In genomic region chr17:43483674-43484551, GRCh38 we compare ENCODE assay signal across 8 cellular contexts. TPM values are rescaled to one million over a fixed set of nuclear protein-coding genes. Genes with fewer than 3 reads are reported as not detected.
DNase-seq lines count a peak whose midpoint lies in the region; ATAC-seq and TF ChIP-seq lines count a peak whose summit lies in the region.

Gene DHX8, plus strand, starts transcription at chr17:43483975. Its CDS starts 63 bp downstream, at chr17:43484038.

- H3K9ac ChIP-seq in PC-3 (ENCODE audit: low read length), result peak within 1 kb of the TSS; percentile 80
- H3K9ac ChIP-seq in mucosa of rectum (ENCODE audit: low read depth in 1 of 2, low read length in 2 of 2), result peak within 1 kb of the TSS; percentile 78 to 81

- peak within 1 kb of the TSS; percentile 94 for H3K4me3 ChIP-seq in PC-3 (ENCODE audit: low read length)
- H3K4me3 ChIP-seq in epithelial cell of proximal tubule (ENCODE audit: low read depth, low read length), result peak within 1 kb of the TSS; percentile 88
- H3K4me3 ChIP-seq in mucosa of rectum (ENCODE audit: low read length in 2 of 2), result peak within 1 kb of the TSS; percentile 71 to 91

- peak; percentile 47; the same call in 1 of the 2 replicates for TF ChIP-seq EP300 in Ishikawa (IDR thresholded peaks at IDR 0.05; ENCODE audit: borderline replicate concordance)

- peaks cover 47% of the 10 kb centered on the region for H3K79me2 ChIP-seq in PC-3 (ENCODE audit: low read length)

- H3F3A ChIP-seq in PC-3 (ENCODE audit: low read length, unreplicated experiment), result no peaks in the 10 kb centered on the region

- CTCF ChIA-PET in PC-3 (lab: Charles Lee), result interaction anchor here (0.7 to 1.0 kb wide), 6 partner anchors 83 to 116 kb away, joined by 4 to 21 read pairs (median 7); partner anchors contain the start of gene ARL4D

- H3K4me2 ChIP-seq in PC-3 (ENCODE audit: low read length), result peak within 1 kb of the TSS; percentile 87

- TSS peak; percentile 78 for BruUV-seq in PC-3 (replicated peaks; lab: Mats Ljungman, UMichigan)

- peak within 1 kb of the TSS; percentile 93 for H2AFZ ChIP-seq in PC-3 (ENCODE audit: low read length)

- H3K27ac ChIP-seq in PC-3 (ENCODE audit: low read length) (peak within 1 kb of the TSS; percentile 65), mucosa of rectum (ENCODE audit: low read depth in 2 of 2, low read length in 2 of 2) (peak within 1 kb of the TSS; percentile 79 to 89)

- DNase-seq in DMS153 treated with DMSO at 0.1 percent for 48 hours (lab: John Stamatoyannopoulos, UW; ENCODE audit: unreplicated experiment) (peak; percentile 97), PC-3 (peak; percentile 95), epithelial cell of proximal tubule (ENCODE audit: low read depth) (peak; percentile 94)
- DNase-seq in activated T-cell treated with anti-CD3 and anti-CD28 coated beads, Interleukin-2, amount 50 U/mL, for 1 hour, result peak; percentile 99
- DNase-seq in stimulated activated CD8-positive, alpha-beta memory T cell treated with anti-CD3 and anti-CD28 coated beads, Interleukin-7, amount 100 ng/mL, for 1 hour (ENCODE audit: low read depth in 2 of 2), result peak; percentile 98 to 99

- peak; percentile 99 for TF ChIP-seq CTCF in PC-3 (conservative IDR thresholded peaks at IDR 0.05; ENCODE audit: low read depth, low read length)
- peak; percentile 100 for TF ChIP-seq CTCF in epithelial cell of proximal tubule (conservative IDR thresholded peaks at IDR 0.05; ENCODE audit: low read depth, low read length)

- H3K9me3 ChIP-seq in PC-3 (ENCODE audit: low read length), result no peaks in the 10 kb centered on the region
- no peaks in the 10 kb centered on the region for H3K9me3 ChIP-seq in mucosa of rectum (ENCODE audit: control insufficient read depth in 2 of 2, low read length in 2 of 2)

- H3K9me2 ChIP-seq in PC-3 (replicated peaks; ENCODE audit: low read length), result no peaks in the 10 kb centered on the region

- intact Hi-C loops in PC-3 (cut with micrococcal nuclease), result loop anchor here (2.0 kb wide), 1 partner anchor 89 kb away; no protein-coding TSS in a partner anchor

- ATAC-seq in GM21529 (IDR thresholded peaks at IDR 0.05; ENCODE audit: unreplicated experiment) (peak; percentile 92), PC-3 (peak; percentile 93)

- H3K4me1 ChIP-seq in PC-3 (ENCODE audit: insufficient read depth, low read length) (peaks cover 17% of the 10 kb centered on the region; the same call in 1 of the 2 replicates), mucosa of rectum (ENCODE audit: control insufficient read depth in 2 of 2, insufficient read depth in 2 of 2, low read length in 2 of 2) (peaks cover 15 to 19% of the 10 kb centered on the region in 2 donors)

- H3K27me3 ChIP-seq in PC-3 (ENCODE audit: low read length) (no peaks in the 10 kb centered on the region), mucosa of rectum (ENCODE audit: control insufficient read depth in 2 of 2, insufficient read depth in 2 of 2, low read length in 2 of 2) (no peaks in the 10 kb centered on the region)

- peak; percentile 100 for TF ChIP-seq RAD21 in Ishikawa (IDR thresholded peaks at IDR 0.05; ENCODE audit: low read depth)

- H4K20me1 ChIP-seq in PC-3 (ENCODE audit: low read length), result no peaks in the 10 kb centered on the region

- POLR2A ChIA-PET in PC-3 (lab: Charles Lee; ENCODE audit: unreplicated experiment), result interaction anchor here (0.5 to 1.7 kb wide), 5 partner anchors 28 to 116 kb away, joined by 3 to 9 read pairs (median 4); no protein-coding TSS in a partner anchor

- H3K36me3 ChIP-seq in PC-3 (ENCODE audit: low read depth, low read length) (no peaks in the 10 kb centered on the region; the same call in 1 of the 2 replicates), mucosa of rectum (ENCODE audit: control insufficient read depth in 2 of 2, insufficient read depth in 2 of 2, low read length in 2 of 2) (no peaks in the 10 kb centered on the region)

TF ChIP-seq in Ishikawa, 13 proteins besides CTCF, POLR2A, EP300 and RAD21:
- TF ChIP-seq NFIC (IDR thresholded peaks at IDR 0.05) (peak; percentile 34; the same call in 1 of the 2 replicates), TEAD4 (IDR thresholded peaks at IDR 0.05) (no peak; the same call in 1 of the 2 replicates), EGR1 (IDR thresholded peaks at IDR 0.05) (no peak), TAF1 (IDR thresholded peaks at IDR 0.05; ENCODE audit: low read depth) (peak; percentile 90), ZBTB7A (IDR thresholded peaks at IDR 0.05; ENCODE audit: low read depth) (no peak), FOXM1 (IDR thresholded peaks at IDR 0.05; ENCODE audit: borderline replicate concordance, low read depth) (peak; percentile 96), TCF12 (IDR thresholded peaks at IDR 0.05; ENCODE audit: low read depth) (peak; percentile 79), REST (IDR thresholded peaks at IDR 0.05; ENCODE audit: low read depth) (no peak), USF1 (IDR thresholded peaks at IDR 0.05) (no peak), YY1 (IDR thresholded peaks at IDR 0.05; ENCODE audit: low read depth) (peak; percentile 81), MAX (IDR thresholded peaks at IDR 0.05) (peak; percentile 86), CREB1 (IDR thresholded peaks at IDR 0.05; ENCODE audit: low read depth) (0 out of 2 replicates have a peak, but pooled peaks have one; percentile 46)

RNA-seq across cellular contexts. Expression of gene DHX8, which starts in this region (rescaled TPM):
- total RNA-seq in PC-3 (2014; rRNA removed) (34.5 and 41.9 TPM in 2 replicates), epithelial cell of proximal tubule (25.8 and 26.6 TPM in 2 replicates)

Comparison
In these comparisons a context has a peak if more than half of its experiments do, and no peak if none do; other contexts are left out.
1. Peak in every context shown above with its lines: DNase-seq, ATAC-seq, H3K4me3 ChIP-seq and H3K27ac ChIP-seq.